In genomic region chr17:45793999-45794540, GRCh38 we compare ENCODE assay signal across 2 cellular contexts.
A peak's percentile ranks its signal among the peaks of the same experiment; 100 is the strongest.
TF ChIP-seq lines count a peak whose summit lies in the region.

No MANE protein-coding gene starts in this region.

TF ChIP-seq in HEK293, 187 proteins besides CTCF, POLR2A, EP300 and RAD21:
- TF ChIP-seq ZNF133 (tag by site-specific recombination; IDR thresholded peaks at IDR 0.05) (peak; percentile 95), ZNF138 (tag by site-specific recombination; IDR thresholded peaks at IDR 0.05; ENCODE audit: borderline replicate concordance) (no peak)

TF ChIP-seq in K562, 482 proteins besides CTCF, POLR2A, EP300 and RAD21:
- TF ChIP-seq ZNF384 (IDR thresholded peaks at IDR 0.05; ENCODE audit: low read depth, low read length) (no peak), ZNF316 (IDR thresholded peaks at IDR 0.05) (no peak), USF1 (CRISPR knock-in tag; IDR thresholded peaks at IDR 0.05) (peak; percentile 55)
